Comparison of ENCODE assay signal across 9 cellular contexts in the genomic region with DNA sequence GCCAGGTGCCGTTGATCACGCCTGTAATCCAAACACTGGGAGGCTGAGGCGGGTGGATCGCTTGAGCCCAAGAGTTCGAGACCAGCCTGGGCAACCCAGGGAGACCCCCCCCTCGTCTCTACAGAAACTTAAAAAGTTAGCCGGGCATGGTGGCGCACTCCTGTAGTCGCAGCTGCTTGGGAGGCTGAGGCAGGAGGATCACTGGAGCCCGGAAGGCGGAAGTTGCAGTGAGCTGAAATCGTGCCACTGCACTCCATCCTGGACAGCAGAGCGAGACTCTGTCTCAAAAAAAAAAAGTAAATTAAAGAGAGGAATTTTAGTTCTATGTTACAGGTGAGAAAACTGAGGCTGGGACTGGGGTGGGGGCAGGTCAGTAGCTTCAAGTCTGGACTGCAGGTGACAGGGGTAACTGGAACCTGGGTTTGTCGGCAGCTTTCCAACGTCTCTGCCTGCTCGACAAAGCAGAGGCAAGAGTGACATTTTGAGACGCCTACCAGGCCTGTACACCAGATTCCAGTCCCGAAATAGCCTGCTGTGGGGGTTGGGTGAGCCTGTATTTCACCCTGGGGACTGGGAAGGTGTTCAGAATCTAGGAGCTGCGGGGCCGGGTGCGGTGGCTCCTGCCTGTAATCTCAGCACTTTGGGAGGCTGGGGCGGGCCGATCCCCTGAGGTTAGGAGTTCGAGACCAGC. TPM values are rescaled to one million over a fixed set of nuclear protein-coding genes. Genes with fewer than 3 reads are reported as not detected.
DNase-seq lines count a peak whose midpoint lies in the region; ATAC-seq, FAIRE-seq and TF ChIP-seq lines count a peak whose summit lies in the region.
"Had no signal": no experiment of that assay in that cellular context is flagged by ENCODE, and none has a peak within 500 bp of the region (broad histone marks: within the 10 kb centered on the region; RNA-seq: fewer than 3 reads in every experiment).

No MANE protein-coding gene starts in this region.

- DNase-seq in NCI-H1436 (lab: John Stamatoyannopoulos, UW) (peak; percentile 14), NCI-H1436 treated with DMSO at 0.1 percent for 48 hours (lab: John Stamatoyannopoulos, UW) (no peak), bronchial epithelial cell (ENCODE audit: low read depth) (no peak), right lobe of liver (no peak), thyroid gland (peak; percentile 37 to 61), DMS 273 treated with DMSO at 0.1 percent for 48 hours (lab: John Stamatoyannopoulos, UW) (no peak)
- no peak for DNase-seq in activated CD4-positive, CD25-positive, alpha-beta regulatory T cell (lab: John Stamatoyannopoulos, UW)

- H3K4me3 ChIP-seq in bronchial epithelial cell (ENCODE audit: low read depth, low read length) (peak overlapping the region; percentile 66), right lobe of liver (peak overlapping the region; percentile 72 to 93 (median 90)), thyroid gland (replicated peaks in 1 of 3) (peak overlapping the region in 2 of 3 donors; percentile 43 to 95)

- WGBS in right lobe of liver (ENCODE audit: insufficient coverage, low coverage, low lambda C conversion rate, missing lambda C conversion rate) = 80% methylated on average over 18 of the region's 24 CpGs
- 55 to 62% methylated on average over 24 of the region's 24 CpGs for WGBS in thyroid gland, 2 donors

- H3K4me1 ChIP-seq in right lobe of liver = peaks cover 0 to 27% (median 0%) of the 10 kb centered on the region in 4 donors
- H3K4me1 ChIP-seq in thyroid gland = peaks cover 13 to 29% of the 10 kb centered on the region in 2 donors

- H3K27ac ChIP-seq in right lobe of liver (peak overlapping the region; percentile 98 to 99 (median 98)), thyroid gland (peak overlapping the region; percentile 94 to 99 (median 95))

- TF ChIP-seq CTCF in bronchial epithelial cell (IDR thresholded peaks at IDR 0.05; ENCODE audit: insufficient read depth, low read length, severe bottlenecking) (no peak), right lobe of liver (IDR thresholded peaks at IDR 0.05) (no peak), thyroid gland (IDR thresholded peaks at IDR 0.05) (no peak)

- H3K36me3 ChIP-seq in bronchial epithelial cell (ENCODE audit: control insufficient read depth, insufficient read depth, low read length) (peaks cover 15% of the 10 kb centered on the region), right lobe of liver (peaks cover 0 to 23% (median 3%) of the 10 kb centered on the region in 4 donors), thyroid gland (peaks cover 6 to 21% of the 10 kb centered on the region in 2 donors)

- no peaks in the 10 kb centered on the region for H3K27me3 ChIP-seq in bronchial epithelial cell (ENCODE audit: control insufficient read depth, insufficient read depth, low read length)
- no peaks in the 10 kb centered on the region for H3K27me3 ChIP-seq in right lobe of liver
- no peaks in the 10 kb centered on the region for H3K27me3 ChIP-seq in thyroid gland

- no peak for FAIRE-seq in bronchial epithelial cell (lab: Jason Lieb, UNC)
- FAIRE-seq: A204.1 had no signal

- intact Hi-C loops in right lobe of liver (cut with DNase I) = loop anchor here in 1 of 2 donors (10.0 kb wide), 1 partner anchor 65 kb away; a partner anchor contains a TSS
- intact Hi-C loops in thyroid gland (cut with DNase I) = no loop called here

- H3K9me3 ChIP-seq in right lobe of liver (no peaks in the 10 kb centered on the region), thyroid gland (no peaks in the 10 kb centered on the region)

- ATAC-seq in right lobe of liver (no peak), GM19455 (IDR thresholded peaks at IDR 0.05; ENCODE audit: unreplicated experiment) (no peak)

- no peak for TF ChIP-seq POLR2A in right lobe of liver (IDR thresholded peaks at IDR 0.05)
- no peak for TF ChIP-seq POLR2A in thyroid gland (IDR thresholded peaks at IDR 0.05)

RNA-seq across cellular contexts. Expression of a gene that starts 1.2 kb away (rescaled TPM):
- total RNA-seq in bronchial epithelial cell (149 and 175 TPM in 2 replicates), right lobe of liver (100 to 1,000 TPM in 3 of 6 experiments, 10 to 100 TPM in 3; 46.4 to 141 (median 83.0) TPM), thyroid gland (100 to 1,000 TPM; 256 to 919 (median 484) TPM)

RNA-seq across cellular contexts. Expression of a gene that starts 24.7 kb away (rescaled TPM):
- total RNA-seq in bronchial epithelial cell (not detected in 2 replicates), right lobe of liver (not detected), thyroid gland (not detected)

RNA-seq across cellular contexts. Expression of a gene that starts 34.3 kb away (rescaled TPM):
- 112 and 121 TPM in 2 replicates for total RNA-seq in bronchial epithelial cell
- 100 to 1,000 TPM in 1 of 6 experiments, 10 to 100 TPM in 5; 73.6 to 105 (median 79.4) TPM for total RNA-seq in right lobe of liver
- total RNA-seq in thyroid gland = 100 to 1,000 TPM; 278 to 531 (median 461) TPM

RNA-seq across cellular contexts. Expression of a gene that starts 42.1 kb away (rescaled TPM):
- total RNA-seq in bronchial epithelial cell (not detected in 2 replicates), right lobe of liver (not detected), thyroid gland (not detected)

Comparison
In these comparisons a context has a peak if more than half of its experiments do, and no peak if none do; other contexts are left out.
1. DNase-seq: peak in NCI-H1436 (single experiment) and thyroid gland (2 of 2); none in NCI-H1436 treated with DMSO at 0.1 percent for 48 hours (single experiment), bronchial epithelial cell (single experiment), right lobe of liver (0 of 3), DMS 273 treated with DMSO at 0.1 percent for 48 hours (single experiment) and activated CD4-positive, CD25-positive, alpha-beta regulatory T cell (0 of 4).
2. Peak in every context shown above with its lines, with median percentiles within 50 percentile points of each other: H3K4me3 ChIP-seq.